Comparison of ENCODE assay signal across 10 cellular contexts in genomic region chr17:60102632-60103047, GRCh38. TPM values are rescaled to one million over a fixed set of nuclear protein-coding genes. Genes with fewer than 3 reads are reported as not detected.
A peak's percentile ranks its signal among the peaks of the same experiment; 100 is the strongest.
DNase-seq lines count a peak whose midpoint lies in the region; ATAC-seq and TF ChIP-seq lines count a peak whose summit lies in the region.
"Had no signal": no experiment of that assay in that cellular context is flagged by ENCODE, and none has a peak within 500 bp of the region (broad histone marks: within the 10 kb centered on the region; RNA-seq: fewer than 3 reads in every experiment).

No MANE protein-coding gene starts in this region.

- H3K4me3 ChIP-seq in heart left ventricle = peak overlapping the region in 10 of 12 donors; percentile 16 to 50 (median 40)
- H3K4me3 ChIP-seq: cardiac muscle cell had no signal

- peaks cover 11% of the 10 kb centered on the region for H3K4me1 Mint-ChIP-seq in activated T-cell treated with anti-CD3 and anti-CD28 coated beads, Interleukin-2, amount 50 U/mL, for 4 hours (ENCODE audit: low read depth)

- H3K36me3 ChIP-seq in ES-I3 (ENCODE audit: insufficient read depth, low read length) = no peaks in the 10 kb centered on the region
- no peaks in the 10 kb centered on the region for H3K36me3 ChIP-seq in heart left ventricle
- H3K36me3 ChIP-seq: cardiac muscle cell had no signal

- H3K9me3 ChIP-seq in ES-I3 (ENCODE audit: control insufficient read depth, insufficient read depth, low read length) = no peaks in the 10 kb centered on the region
- H3K9me3 ChIP-seq in heart left ventricle = no peaks in the 10 kb centered on the region
- H3K9me3 ChIP-seq: HAP-1 had no signal

- intact Hi-C loops in heart left ventricle (cut with DNase I) = loop anchor here in 8 of 10 donors (10.0 kb wide), 2 partner anchors 332 to 342 kb away; no protein-coding TSS in a partner anchor

- peak; percentile 29 for DNase-seq in LoVo (ENCODE audit: low spot score)
- DNase-seq in activated T-cell treated with anti-CD3 and anti-CD28 coated beads, Interleukin-2, amount 50 U/mL, for 4 hours = no peak
- DNase-seq in heart left ventricle = peak in 3 of 5 donors; percentile 24 to 45 (median 32)
- DNase-seq in stimulated activated naive CD4-positive, alpha-beta T cell treated with Interleukin-2 at 50 U/mL for 16 hours (lab: John Stamatoyannopoulos, UW) = peak; percentile 4
- DNase-seq in HPDE6-E6E7 (ENCODE audit: extremely low spot score) = no peak
- DNase-seq in HuH-7 (ENCODE audit: low spot score) = no peak

- peak overlapping the region in 5 of 12 donors; percentile 17 to 71 (median 20) for H3K27ac ChIP-seq in heart left ventricle
- H3K27ac ChIP-seq: cardiac muscle cell had no signal

- no peaks in the 10 kb centered on the region for H3K9me3 Mint-ChIP-seq in activated T-cell treated with anti-CD3 and anti-CD28 coated beads, Interleukin-2, amount 50 U/mL, for 4 hours

- H3K9ac ChIP-seq in ES-I3 (ENCODE audit: low read depth, low read length) = peak overlapping the region; percentile 39; the same call in 1 of the 2 replicates

- peaks cover 37% of the 10 kb centered on the region for H3K27me3 Mint-ChIP-seq in activated T-cell treated with anti-CD3 and anti-CD28 coated beads, Interleukin-2, amount 50 U/mL, for 4 hours (ENCODE audit: low read depth)

- no peak for TF ChIP-seq POLR2A in heart left ventricle (IDR thresholded peaks at IDR 0.05)

- ATAC-seq in activated T-cell treated with anti-CD3 and anti-CD28 coated beads, Interleukin-2, amount 50 U/mL, for 4 hours = peak; percentile 78 to 91
- ATAC-seq in heart left ventricle (peak in 3 of 4 donors; percentile 57 to 77 (median 60)), GM21423 (IDR thresholded peaks at IDR 0.05; ENCODE audit: unreplicated experiment) (no peak)

- no peak for TF ChIP-seq CTCF in heart left ventricle (IDR thresholded peaks at IDR 0.05)

- H3K4me1 ChIP-seq in ES-I3 (ENCODE audit: insufficient read depth, low read length) (0 out of 2 replicates have a peak, but pooled peaks cover 3% of the 10 kb centered on the region), heart left ventricle (peaks cover 0 to 9% (median 0%) of the 10 kb centered on the region in 12 donors)

- WGBS in heart left ventricle, 4 donors = 11 to 72% (median 20%) methylated on average over 18 to 19 of the region's 19 CpGs

- H3K36me3 Mint-ChIP-seq in activated T-cell treated with anti-CD3 and anti-CD28 coated beads, Interleukin-2, amount 50 U/mL, for 4 hours (ENCODE audit: insufficient read depth) = no peaks in the 10 kb centered on the region

- H3K27me3 ChIP-seq in heart left ventricle = no peaks in the 10 kb centered on the region
- H3K27me3 ChIP-seq: cardiac muscle cell had no signal

- peak overlapping the region; percentile 69 for H3K4me3 Mint-ChIP-seq in activated T-cell treated with anti-CD3 and anti-CD28 coated beads, Interleukin-2, amount 50 U/mL, for 4 hours

RNA-seq across cellular contexts. Expression of gene HEATR6, which starts 23.9 kb away (rescaled TPM):
- total RNA-seq in activated T-cell treated with anti-CD3 and anti-CD28 coated beads, Interleukin-2, amount 50 U/mL, for 4 hours = 10 to 100 TPM; 21.7 to 30.1 (median 22.5) TPM
- total RNA-seq in heart left ventricle = 10 to 100 TPM in 8 of 9 donors, 1 to 10 TPM in 1; 9.3 to 17.8 (median 12.4) TPM
- polyA plus RNA-seq in heart left ventricle = 1 to 10 TPM; 5.7 to 8.7 TPM

RNA-seq across cellular contexts. Expression of gene CA4, which starts 47.1 kb away (rescaled TPM):
- total RNA-seq in activated T-cell treated with anti-CD3 and anti-CD28 coated beads, Interleukin-2, amount 50 U/mL, for 4 hours = not detected
- total RNA-seq in heart left ventricle = 10 to 100 TPM; 12.4 to 20.4 (median 17.1) TPM
- 10 to 100 TPM; 21.0 to 54.0 TPM for polyA plus RNA-seq in heart left ventricle

Comparison
In these comparisons a context has a peak if more than half of its experiments do, and no peak if none do; other contexts are left out.
1. DNase-seq: peak in LoVo (single experiment), heart left ventricle (3 of 5) and stimulated activated naive CD4-positive, alpha-beta T cell treated with Interleukin-2 at 50 U/mL for 16 hours (single experiment); none in activated T-cell treated with anti-CD3 and anti-CD28 coated beads, Interleukin-2, amount 50 U/mL, for 4 hours (single experiment), HPDE6-E6E7 (single experiment) and HuH-7 (single experiment).
2. RNA of gene CA4, which starts 47.1 kb away (total RNA-seq): 12.4 to 20.4 TPM in heart left ventricle; not detected in activated T-cell treated with anti-CD3 and anti-CD28 coated beads, Interleukin-2, amount 50 U/mL, for 4 hours; every median in the first group is over 10 times any median in the second.